Comparison of ENCODE assay signal across 30 cellular contexts in genomic region chr4:54215379-54216072, GRCh38. TPM values are rescaled to one million over a fixed set of nuclear protein-coding genes. Genes with fewer than 3 reads are reported as not detected.
DNase-seq lines count a peak whose midpoint lies in the region; ATAC-seq and TF ChIP-seq lines count a peak whose summit lies in the region.
"Had no signal": no experiment of that assay in that cellular context is flagged by ENCODE, and none has a peak within 500 bp of the region (broad histone marks: within the 10 kb centered on the region; RNA-seq: fewer than 3 reads in every experiment).

No MANE protein-coding gene starts in this region.

- H3K27me3 ChIP-seq in Karpas-422 (ENCODE audit: low read length): no peaks in the 10 kb centered on the region

- H3K4me3 ChIP-seq in Karpas-422 (ENCODE audit: low read length) (no peak overlapping the region), fibroblast of mammary gland (ENCODE audit: control insufficient read depth, low read depth, low read length) (no peak overlapping the region)
- H3K4me3 ChIP-seq: body of pancreas, heart right ventricle, K562, smooth muscle cell had no signal

- peak overlapping the region; percentile 37; the same call in 1 of the 2 replicates for H2AFZ ChIP-seq in Karpas-422 (ENCODE audit: low read length)

- peaks cover 40% of the 10 kb centered on the region for H3K4me1 ChIP-seq in Karpas-422 (ENCODE audit: low read length)

- H3K36me3 ChIP-seq in Karpas-422 (ENCODE audit: insufficient read depth, low read length): no peaks in the 10 kb centered on the region
- H3K36me3 ChIP-seq: heart right ventricle, neutrophil had no signal

- H3K4me2 ChIP-seq in Karpas-422 (ENCODE audit: low read depth, low read length, poor library complexity, severe bottlenecking): no peak overlapping the region
- H3K4me2 ChIP-seq: smooth muscle cell had no signal

- no peak for TF ChIP-seq CTCF in fibroblast of mammary gland (conservative IDR thresholded peaks at IDR 0.05; ENCODE audit: control insufficient read depth, insufficient read depth, low read depth, low read length)

- DNase-seq in NCI-H2029 treated with DMSO at 0.1 percent for 48 hours (lab: John Stamatoyannopoulos, UW): peak; percentile 28
- no peak for DNase-seq in NCI-H2029 (lab: John Stamatoyannopoulos, UW)
- no peak for DNase-seq in Karpas-422
- peak; percentile 41 for DNase-seq in NCI-H748 (lab: John Stamatoyannopoulos, UW; ENCODE audit: unreplicated experiment)
- DNase-seq in fibroblast of mammary gland (ENCODE audit: low read depth): peak; percentile 19
- DNase-seq in cerebellum (ENCODE audit: low spot score): no peak
- no peak for DNase-seq in NCI-H2227 treated with DMSO at 0.1 percent for 48 hours (lab: John Stamatoyannopoulos, UW)
- DNase-seq: activated CD4-positive, alpha-beta memory T cell treated with anti-CD3 and anti-CD28 coated beads for 36 hours; activated CD4-positive, alpha-beta T cell treated with anti-CD3 and anti-CD28 coated beads for 1 hour; activated naive CD4-positive, alpha-beta T cell treated with Interleukin-2 at 50 U/mL for 16 hours; body of pancreas; DND-41; foreskin melanocyte; heart right ventricle; HFFc6; kidney; left ventricle myocardium superior; naive thymus-derived CD4-positive, alpha-beta T cell; NCI-H1092 treated with DMSO at 0.1 percent for 48 hours; NCI-H774; posterior cingulate gyrus; right cardiac atrium; stimulated activated naive CD4-positive, alpha-beta T cell; T-helper 2 cell had no signal

- no peaks in the 10 kb centered on the region for H3K9me2 ChIP-seq in Karpas-422 (replicated peaks; ENCODE audit: insufficient read depth, low read length)

- ATAC-seq in GM18519 (IDR thresholded peaks at IDR 0.05; ENCODE audit: low FRiP score, unreplicated experiment): no peak
- ATAC-seq: body of pancreas; heart right ventricle; K562; left ventricle myocardium superior; naive thymus-derived CD4-positive, alpha-beta T cell; right cardiac atrium had no signal

- no peaks in the 10 kb centered on the region for H3K9me3 ChIP-seq in Karpas-422 (ENCODE audit: low read length)
- H3K9me3 ChIP-seq: body of pancreas, heart right ventricle, neutrophil had no signal

- H3K27ac ChIP-seq in Karpas-422 (ENCODE audit: low read length): no peak overlapping the region
- H3K27ac ChIP-seq: body of pancreas, neutrophil had no signal

- H4K20me1 ChIP-seq in Karpas-422 (ENCODE audit: insufficient read depth, low read depth, low read length): no peaks in the 10 kb centered on the region

- H3K79me2 ChIP-seq in Karpas-422 (ENCODE audit: low read length): no peaks in the 10 kb centered on the region

- no peak overlapping the region for H3K9ac ChIP-seq in Karpas-422 (ENCODE audit: low read length)

RNA-seq across cellular contexts. Expression of gene PDGFRA, which starts 13.6 kb away (rescaled TPM):
- total RNA-seq in Karpas-422 (2014; rRNA removed; shearing (Covaris generic); ENCODE audit: low replicate concordance): not detected in 2 replicates
- total RNA-seq in cerebellum: 70.6 TPM
- total RNA-seq: activated CD4-positive, alpha-beta memory T cell treated with anti-CD3 and anti-CD28 coated beads for 36 hours; HT1080; MCF 10A had no signal

Comparison
In these comparisons a context has a peak if more than half of its experiments do, and no peak if none do; other contexts are left out.
1. DNase-seq: peak in NCI-H2029 treated with DMSO at 0.1 percent for 48 hours (single experiment), NCI-H748 (single experiment) and fibroblast of mammary gland (single experiment); none in NCI-H2029 (single experiment), Karpas-422 (single experiment), cerebellum (single experiment) and NCI-H2227 treated with DMSO at 0.1 percent for 48 hours (single experiment).
2. RNA of gene PDGFRA, which starts 13.6 kb away (total RNA-seq): 70.6 TPM in cerebellum (single experiment); not detected in Karpas-422; every median in the first group is over 10 times any median in the second.